ENCODE assay signal across 9 cellular contexts in genomic region chr17:7204335-7204734, GRCh38. TPM values are rescaled to one million over a fixed set of nuclear protein-coding genes. Genes with fewer than 3 reads are reported as not detected.
DNase-seq lines count a peak whose midpoint lies in the region; ATAC-seq and TF ChIP-seq lines count a peak whose summit lies in the region.
"Had no signal": no experiment of that assay in that cellular context is flagged by ENCODE, and none has a peak within 500 bp of the region (broad histone marks: within the 10 kb centered on the region; RNA-seq: fewer than 3 reads in every experiment).

No MANE protein-coding gene starts in this region.

- peaks cover 21% of the 10 kb centered on the region for H3K4me1 Mint-ChIP-seq in activated CD4-positive, alpha-beta memory T cell treated with anti-CD3 and anti-CD28 coated beads for 36 hours (ENCODE audit: low read depth)
- peaks cover 35% of the 10 kb centered on the region for H3K4me1 Mint-ChIP-seq in stimulated activated effector memory CD8-positive, alpha-beta T cell treated with anti-CD3 and anti-CD28 coated beads, Interleukin-12 subunit alpha, Interleukin-12 subunit beta, amount 100 ng/mL, for 72 hours

- ATAC-seq in stimulated activated effector memory CD8-positive, alpha-beta T cell treated with anti-CD3 and anti-CD28 coated beads, Interleukin-12 subunit alpha, Interleukin-12 subunit beta, amount 100 ng/mL, for 72 hours: peak; percentile 3
- no peak for ATAC-seq in HG03571 (IDR thresholded peaks at IDR 0.05; ENCODE audit: unreplicated experiment)

- POLR2A ChIA-PET in activated CD4-positive, alpha-beta memory T cell treated with anti-CD3 and anti-CD28 coated beads for 36 hours (lab: Charles Lee): interaction anchor here (0.9 to 2.2 kb wide), 2 partner anchors 10 to 15 kb away, joined by 3 to 7 read pairs; partner anchors contain the start of gene DLG4

- CTCF ChIA-PET in activated CD4-positive, alpha-beta memory T cell treated with anti-CD3 and anti-CD28 coated beads for 36 hours (lab: Charles Lee): interaction anchor here (1.0 to 1.3 kb wide), 2 partner anchors 71 to 92 kb away, joined by 3 to 5 read pairs; no protein-coding TSS in a partner anchor

- TF ChIP-seq CTCF in right atrium auricular region (IDR thresholded peaks at IDR 0.05): no peak

- peak; percentile 47 for DNase-seq in DMS53 (lab: John Stamatoyannopoulos, UW)
- DNase-seq in DMS53 treated with DMSO at 0.1 percent for 48 hours (lab: John Stamatoyannopoulos, UW; ENCODE audit: unreplicated experiment): no peak
- DNase-seq in activated CD4-positive, alpha-beta memory T cell treated with anti-CD3 and anti-CD28 coated beads for 36 hours: no peak
- DNase-seq in right atrium auricular region (ENCODE audit: low spot score): no peak
- DNase-seq in stimulated activated effector memory CD8-positive, alpha-beta T cell treated with anti-CD3 and anti-CD28 coated beads, Interleukin-12 subunit alpha, Interleukin-12 subunit beta, amount 100 ng/mL, for 72 hours (ENCODE audit: low spot score in 2 of 2): no peak
- DNase-seq in NAMALWA (ENCODE audit: low spot score): no peak
- DNase-seq in NCI-H187 (lab: John Stamatoyannopoulos, UW): no peak

- H3K27me3 ChIP-seq in right atrium auricular region: no peaks in the 10 kb centered on the region

- H3K36me3 Mint-ChIP-seq in activated CD4-positive, alpha-beta memory T cell treated with anti-CD3 and anti-CD28 coated beads for 36 hours: no peaks in the 10 kb centered on the region
- peaks cover 11% of the 10 kb centered on the region for H3K36me3 Mint-ChIP-seq in stimulated activated effector memory CD8-positive, alpha-beta T cell treated with anti-CD3 and anti-CD28 coated beads, Interleukin-12 subunit alpha, Interleukin-12 subunit beta, amount 100 ng/mL, for 72 hours

- H3K9me3 ChIP-seq in right atrium auricular region: no peaks in the 10 kb centered on the region

- H3K4me1 ChIP-seq in right atrium auricular region: peaks cover 0 to 24% of the 10 kb centered on the region in 2 donors

- no peaks in the 10 kb centered on the region for H3K9me3 Mint-ChIP-seq in activated CD4-positive, alpha-beta memory T cell treated with anti-CD3 and anti-CD28 coated beads for 36 hours
- H3K9me3 Mint-ChIP-seq in stimulated activated effector memory CD8-positive, alpha-beta T cell treated with anti-CD3 and anti-CD28 coated beads, Interleukin-12 subunit alpha, Interleukin-12 subunit beta, amount 100 ng/mL, for 72 hours: no peaks in the 10 kb centered on the region

- intact Hi-C loops in activated CD4-positive, alpha-beta memory T cell treated with anti-CD3 and anti-CD28 coated beads for 36 hours (cut with micrococcal nuclease): no loop called here

- H3K36me3 ChIP-seq in right atrium auricular region: peaks cover 26% of the 10 kb centered on the region

- H3K27me3 Mint-ChIP-seq in activated CD4-positive, alpha-beta memory T cell treated with anti-CD3 and anti-CD28 coated beads for 36 hours: no peaks in the 10 kb centered on the region

- peak overlapping the region; percentile 30 for H3K27ac Mint-ChIP-seq in activated CD4-positive, alpha-beta memory T cell treated with anti-CD3 and anti-CD28 coated beads for 36 hours
- H3K27ac Mint-ChIP-seq in stimulated activated effector memory CD8-positive, alpha-beta T cell treated with anti-CD3 and anti-CD28 coated beads, Interleukin-12 subunit alpha, Interleukin-12 subunit beta, amount 100 ng/mL, for 72 hours: peak overlapping the region; percentile 98

- peak overlapping the region; percentile 36 for H3K4me3 Mint-ChIP-seq in activated CD4-positive, alpha-beta memory T cell treated with anti-CD3 and anti-CD28 coated beads for 36 hours
- H3K4me3 Mint-ChIP-seq in stimulated activated effector memory CD8-positive, alpha-beta T cell treated with anti-CD3 and anti-CD28 coated beads, Interleukin-12 subunit alpha, Interleukin-12 subunit beta, amount 100 ng/mL, for 72 hours: peak overlapping the region; percentile 89

- H3K27ac ChIP-seq in right atrium auricular region: peak overlapping the region; percentile 57 to 60
- H3K27ac ChIP-seq: 22Rv1 had no signal

- peak overlapping the region; percentile 40 to 57 for H3K4me3 ChIP-seq in right atrium auricular region

RNA-seq across cellular contexts. Expression of gene DLG4, which starts 15.3 kb away (rescaled TPM):
- total RNA-seq in activated CD4-positive, alpha-beta memory T cell treated with anti-CD3 and anti-CD28 coated beads for 36 hours: 1 to 10 TPM; 7.9 to 8.4 TPM
- total RNA-seq in right atrium auricular region: 10 to 100 TPM; 15.1 to 33.4 TPM

RNA-seq across cellular contexts. Expression of gene ACADVL, which starts 15.4 kb away (rescaled TPM):
- 100 to 1,000 TPM; 332 to 340 TPM for total RNA-seq in activated CD4-positive, alpha-beta memory T cell treated with anti-CD3 and anti-CD28 coated beads for 36 hours
- total RNA-seq in right atrium auricular region: 100 to 1,000 TPM; 695 to 758 TPM

RNA-seq across cellular contexts. Expression of gene ASGR1, which starts 25.2 kb away (rescaled TPM):
- 1 to 10 TPM in 1 of 2 experiments, under 1 TPM in 1; 0.76 to 1.2 TPM for total RNA-seq in activated CD4-positive, alpha-beta memory T cell treated with anti-CD3 and anti-CD28 coated beads for 36 hours
- 1 to 10 TPM in 1 of 2 donors, not detected in 1; 1.6 TPM for total RNA-seq in right atrium auricular region

RNA-seq across cellular contexts. Expression of gene DVL2, which starts 30.0 kb away (rescaled TPM):
- 10 to 100 TPM; 44.7 to 48.2 TPM for total RNA-seq in activated CD4-positive, alpha-beta memory T cell treated with anti-CD3 and anti-CD28 coated beads for 36 hours
- 10 to 100 TPM; 18.1 to 19.9 TPM for total RNA-seq in right atrium auricular region

RNA-seq across cellular contexts. Expression of gene PHF23, which starts 34.9 kb away (rescaled TPM):
- 10 to 100 TPM; 24.0 to 28.7 TPM for total RNA-seq in activated CD4-positive, alpha-beta memory T cell treated with anti-CD3 and anti-CD28 coated beads for 36 hours
- 10 to 100 TPM in 1 of 2 donors, 1 to 10 TPM in 1; 10.0 to 22.4 TPM for total RNA-seq in right atrium auricular region
